Comparison of ENCODE assay signal across 1 cellular context in the genomic region with DNA sequence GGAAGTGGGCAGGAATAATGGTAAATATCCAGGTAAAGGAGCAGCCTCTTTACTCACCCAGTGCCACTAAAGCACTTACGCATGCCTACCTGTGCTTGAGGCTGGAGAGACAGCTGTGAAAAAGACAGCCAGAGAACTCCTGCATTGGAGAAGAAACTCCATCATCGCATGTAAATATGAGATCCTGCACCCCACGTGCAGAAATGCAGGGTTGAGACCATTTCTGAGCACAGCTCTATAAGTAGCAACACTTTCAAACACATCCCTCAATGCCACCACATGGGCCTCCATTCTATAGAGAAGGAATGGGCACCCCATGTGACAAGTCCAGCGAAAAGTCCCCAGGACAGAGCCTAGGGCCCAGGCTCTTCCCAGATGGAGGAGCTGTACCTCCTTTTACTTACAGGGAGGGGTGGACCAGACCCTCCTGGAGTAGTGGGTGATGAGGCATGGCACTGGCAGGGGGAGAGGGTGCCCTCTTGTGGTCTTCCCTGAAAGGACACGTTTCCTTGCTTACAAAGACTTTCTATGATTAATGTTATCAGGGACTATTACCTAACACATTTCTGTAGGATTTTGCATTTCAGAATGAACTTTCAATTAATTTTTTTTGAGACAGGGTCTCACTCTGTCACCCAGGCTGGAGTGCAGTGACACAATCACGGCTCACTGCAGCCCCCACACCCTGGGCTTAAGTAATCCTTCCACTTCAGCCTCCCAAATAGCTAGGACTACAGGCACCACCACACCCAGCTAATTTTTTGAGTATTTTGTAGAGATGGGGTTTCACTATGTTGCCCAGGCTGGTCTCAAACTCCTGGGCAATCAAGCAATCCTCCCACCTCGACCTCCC.
A peak's percentile ranks its signal among the peaks of the same experiment; 100 is the strongest.
TF ChIP-seq lines count a peak whose summit lies in the region.

No MANE protein-coding gene starts in this region.

TF ChIP-seq in K562, 482 proteins besides CTCF, POLR2A, EP300 and RAD21 (continued from another document and continues in another):
- TF ChIP-seq, protein P1, sequence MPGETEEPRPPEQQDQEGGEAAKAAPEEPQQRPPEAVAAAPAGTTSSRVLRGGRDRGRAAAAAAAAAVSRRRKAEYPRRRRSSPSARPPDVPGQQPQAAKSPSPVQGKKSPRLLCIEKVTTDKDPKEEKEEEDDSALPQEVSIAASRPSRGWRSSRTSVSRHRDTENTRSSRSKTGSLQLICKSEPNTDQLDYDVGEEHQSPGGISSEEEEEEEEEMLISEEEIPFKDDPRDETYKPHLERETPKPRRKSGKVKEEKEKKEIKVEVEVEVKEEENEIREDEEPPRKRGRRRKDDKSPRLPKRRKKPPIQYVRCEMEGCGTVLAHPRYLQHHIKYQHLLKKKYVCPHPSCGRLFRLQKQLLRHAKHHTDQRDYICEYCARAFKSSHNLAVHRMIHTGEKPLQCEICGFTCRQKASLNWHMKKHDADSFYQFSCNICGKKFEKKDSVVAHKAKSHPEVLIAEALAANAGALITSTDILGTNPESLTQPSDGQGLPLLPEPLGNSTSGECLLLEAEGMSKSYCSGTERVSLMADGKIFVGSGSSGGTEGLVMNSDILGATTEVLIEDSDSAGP (CRISPR knock-in tag; IDR thresholded peaks at IDR 0.05) = no peak
- no peak for TF ChIP-seq HLTF (IDR thresholded peaks at IDR 0.05)
- no peak for TF ChIP-seq ZNF431 (CRISPR knock-in tag; IDR thresholded peaks at IDR 0.05)
- no peak for TF ChIP-seq DACH1 (IDR thresholded peaks at IDR 0.05; ENCODE audit: partially characterized antibody)
- TF ChIP-seq, protein P2, sequence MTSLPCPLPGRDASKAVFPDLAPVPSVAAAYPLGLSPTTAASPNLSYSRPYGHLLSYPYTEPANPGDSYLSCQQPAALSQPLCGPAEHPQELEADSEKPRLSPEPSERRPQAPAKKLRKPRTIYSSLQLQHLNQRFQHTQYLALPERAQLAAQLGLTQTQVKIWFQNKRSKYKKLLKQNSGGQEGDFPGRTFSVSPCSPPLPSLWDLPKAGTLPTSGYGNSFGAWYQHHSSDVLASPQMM (CRISPR knock-in tag; IDR thresholded peaks at IDR 0.05) = no peak
- TF ChIP-seq MEIS2 (IDR thresholded peaks at IDR 0.05; ENCODE audit: partially characterized antibody) = peak; percentile 39
- TF ChIP-seq BRD4 (IDR thresholded peaks at IDR 0.05) = no peak
- 0 out of 2 replicates have a peak, but pooled peaks have one; percentile 26 for TF ChIP-seq JUN (IDR thresholded peaks at IDR 0.05; ENCODE audit: borderline replicate concordance, low read depth, low read length)
- TF ChIP-seq JUN (CRISPR knock-in tag; IDR thresholded peaks at IDR 0.05; ENCODE audit: borderline replicate concordance) = no peak
- 0 out of 4 replicates have a peak, but pooled peaks of 1 of the 2 experiments have one; percentile 14 for TF ChIP-seq RCOR1 (IDR thresholded peaks at IDR 0.05; ENCODE audit: borderline replicate concordance in 1 of 2, low read depth in 2 of 2, low read length in 2 of 2)
- no peak for TF ChIP-seq PML (IDR thresholded peaks at IDR 0.05; ENCODE audit: low read length)
- peak; percentile 58; the same call in 1 of the 2 replicates for TF ChIP-seq XRCC5 (IDR thresholded peaks at IDR 0.05; ENCODE audit: low read depth, low read length)
- 0 out of 2 replicates have a peak, but pooled peaks have one; percentile 40 for TF ChIP-seq PHB (CRISPR knock-in tag; IDR thresholded peaks at IDR 0.05)
- TF ChIP-seq ERF (CRISPR knock-in tag; IDR thresholded peaks at IDR 0.05) = no peak
- TF ChIP-seq ETV6 (IDR thresholded peaks at IDR 0.05; ENCODE audit: borderline replicate concordance in 1 of 2, low read depth in 2 of 2, low read length in 1 of 2) = no peak
- TF ChIP-seq ETV6 (CRISPR knock-in tag; IDR thresholded peaks at IDR 0.05; ENCODE audit: borderline replicate concordance) = no peak
- no peak for TF ChIP-seq POLR2AphosphoS2 (IDR thresholded peaks at IDR 0.05; ENCODE audit: low read length)
- no peak for TF ChIP-seq FOXA3 (CRISPR knock-in tag; conservative IDR thresholded peaks at IDR 0.05 in 1 of 2, IDR thresholded peaks at IDR 0.05 in 1 of 2)
- no peak for TF ChIP-seq HEY1 (CRISPR knock-in tag; IDR thresholded peaks at IDR 0.05; ENCODE audit: borderline replicate concordance)
- TF ChIP-seq TCF3 (CRISPR knock-in tag; IDR thresholded peaks at IDR 0.05) = no peak
- TF ChIP-seq, protein P3, sequence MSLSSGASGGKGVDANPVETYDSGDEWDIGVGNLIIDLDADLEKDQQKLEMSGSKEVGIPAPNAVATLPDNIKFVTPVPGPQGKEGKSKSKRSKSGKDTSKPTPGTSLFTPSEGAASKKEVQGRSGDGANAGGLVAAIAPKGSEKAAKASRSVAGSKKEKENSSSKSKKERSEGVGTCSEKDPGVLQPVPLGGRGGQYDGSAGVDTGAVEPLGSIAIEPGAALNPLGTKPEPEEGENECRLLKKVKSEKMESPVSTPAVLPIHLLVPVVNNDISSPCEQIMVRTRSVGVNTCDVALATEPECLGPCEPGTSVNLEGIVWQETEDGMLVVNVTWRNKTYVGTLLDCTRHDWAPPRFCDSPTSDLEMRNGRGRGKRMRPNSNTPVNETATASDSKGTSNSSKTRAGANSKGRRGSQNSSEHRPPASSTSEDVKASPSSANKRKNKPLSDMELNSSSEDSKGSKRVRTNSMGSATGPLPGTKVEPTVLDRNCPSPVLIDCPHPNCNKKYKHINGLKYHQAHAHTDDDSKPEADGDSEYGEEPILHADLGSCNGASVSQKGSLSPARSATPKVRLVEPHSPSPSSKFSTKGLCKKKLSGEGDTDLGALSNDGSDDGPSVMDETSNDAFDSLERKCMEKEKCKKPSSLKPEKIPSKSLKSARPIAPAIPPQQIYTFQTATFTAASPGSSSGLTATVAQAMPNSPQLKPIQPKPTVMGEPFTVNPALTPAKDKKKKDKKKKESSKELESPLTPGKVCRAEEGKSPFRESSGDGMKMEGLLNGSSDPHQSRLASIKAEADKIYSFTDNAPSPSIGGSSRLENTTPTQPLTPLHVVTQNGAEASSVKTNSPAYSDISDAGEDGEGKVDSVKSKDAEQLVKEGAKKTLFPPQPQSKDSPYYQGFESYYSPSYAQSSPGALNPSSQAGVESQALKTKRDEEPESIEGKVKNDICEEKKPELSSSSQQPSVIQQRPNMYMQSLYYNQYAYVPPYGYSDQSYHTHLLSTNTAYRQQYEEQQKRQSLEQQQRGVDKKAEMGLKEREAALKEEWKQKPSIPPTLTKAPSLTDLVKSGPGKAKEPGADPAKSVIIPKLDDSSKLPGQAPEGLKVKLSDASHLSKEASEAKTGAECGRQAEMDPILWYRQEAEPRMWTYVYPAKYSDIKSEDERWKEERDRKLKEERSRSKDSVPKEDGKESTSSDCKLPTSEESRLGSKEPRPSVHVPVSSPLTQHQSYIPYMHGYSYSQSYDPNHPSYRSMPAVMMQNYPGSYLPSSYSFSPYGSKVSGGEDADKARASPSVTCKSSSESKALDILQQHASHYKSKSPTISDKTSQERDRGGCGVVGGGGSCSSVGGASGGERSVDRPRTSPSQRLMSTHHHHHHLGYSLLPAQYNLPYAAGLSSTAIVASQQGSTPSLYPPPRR (CRISPR knock-in tag; IDR thresholded peaks at IDR 0.05; ENCODE audit: borderline replicate concordance) = no peak
- TF ChIP-seq, protein P4, sequence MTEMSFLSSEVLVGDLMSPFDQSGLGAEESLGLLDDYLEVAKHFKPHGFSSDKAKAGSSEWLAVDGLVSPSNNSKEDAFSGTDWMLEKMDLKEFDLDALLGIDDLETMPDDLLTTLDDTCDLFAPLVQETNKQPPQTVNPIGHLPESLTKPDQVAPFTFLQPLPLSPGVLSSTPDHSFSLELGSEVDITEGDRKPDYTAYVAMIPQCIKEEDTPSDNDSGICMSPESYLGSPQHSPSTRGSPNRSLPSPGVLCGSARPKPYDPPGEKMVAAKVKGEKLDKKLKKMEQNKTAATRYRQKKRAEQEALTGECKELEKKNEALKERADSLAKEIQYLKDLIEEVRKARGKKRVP (CRISPR knock-in tag; IDR thresholded peaks at IDR 0.05) = no peak
- no peak for TF ChIP-seq ZBTB17 (CRISPR knock-in tag; IDR thresholded peaks at IDR 0.05)
- no peak for TF ChIP-seq SOX6 (IDR thresholded peaks at IDR 0.05)
- TF ChIP-seq PTRF (tag; IDR thresholded peaks at IDR 0.05) = no peak
- TF ChIP-seq CBX3 (IDR thresholded peaks at IDR 0.05; ENCODE audit: borderline replicate concordance in 1 of 2, low read length in 2 of 2) = no peak
- TF ChIP-seq PTBP1 (IDR thresholded peaks at IDR 0.05; ENCODE audit: low read depth, low read length) = no peak
- no peak for TF ChIP-seq ZNF76 (CRISPR knock-in tag; IDR thresholded peaks at IDR 0.05; ENCODE audit: borderline replicate concordance)
- TF ChIP-seq, protein P5, sequence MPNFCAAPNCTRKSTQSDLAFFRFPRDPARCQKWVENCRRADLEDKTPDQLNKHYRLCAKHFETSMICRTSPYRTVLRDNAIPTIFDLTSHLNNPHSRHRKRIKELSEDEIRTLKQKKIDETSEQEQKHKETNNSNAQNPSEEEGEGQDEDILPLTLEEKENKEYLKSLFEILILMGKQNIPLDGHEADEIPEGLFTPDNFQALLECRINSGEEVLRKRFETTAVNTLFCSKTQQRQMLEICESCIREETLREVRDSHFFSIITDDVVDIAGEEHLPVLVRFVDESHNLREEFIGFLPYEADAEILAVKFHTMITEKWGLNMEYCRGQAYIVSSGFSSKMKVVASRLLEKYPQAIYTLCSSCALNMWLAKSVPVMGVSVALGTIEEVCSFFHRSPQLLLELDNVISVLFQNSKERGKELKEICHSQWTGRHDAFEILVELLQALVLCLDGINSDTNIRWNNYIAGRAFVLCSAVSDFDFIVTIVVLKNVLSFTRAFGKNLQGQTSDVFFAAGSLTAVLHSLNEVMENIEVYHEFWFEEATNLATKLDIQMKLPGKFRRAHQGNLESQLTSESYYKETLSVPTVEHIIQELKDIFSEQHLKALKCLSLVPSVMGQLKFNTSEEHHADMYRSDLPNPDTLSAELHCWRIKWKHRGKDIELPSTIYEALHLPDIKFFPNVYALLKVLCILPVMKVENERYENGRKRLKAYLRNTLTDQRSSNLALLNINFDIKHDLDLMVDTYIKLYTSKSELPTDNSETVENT (CRISPR knock-in tag; IDR thresholded peaks at IDR 0.05) = no peak
- TF ChIP-seq, protein P6, sequence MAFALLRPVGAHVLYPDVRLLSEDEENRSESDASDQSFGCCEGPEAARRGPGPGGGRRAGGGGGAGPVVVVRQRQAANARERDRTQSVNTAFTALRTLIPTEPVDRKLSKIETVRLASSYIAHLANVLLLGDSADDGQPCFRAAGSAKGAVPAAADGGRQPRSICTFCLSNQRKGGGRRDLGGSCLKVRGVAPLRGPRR (CRISPR knock-in tag; IDR thresholded peaks at IDR 0.05) = no peak
- no peak for TF ChIP-seq SRSF9 (IDR thresholded peaks at IDR 0.05; ENCODE audit: borderline replicate concordance, low read depth, low read length)
- no peak for TF ChIP-seq CXXC5 (CRISPR knock-in tag; IDR thresholded peaks at IDR 0.05)
- TF ChIP-seq KDM2B (CRISPR knock-in tag; IDR thresholded peaks at IDR 0.05) = no peak
- TF ChIP-seq ZFP1 (CRISPR knock-in tag; IDR thresholded peaks at IDR 0.05) = no peak
- TF ChIP-seq SNRNP70 (optimal IDR thresholded peaks at IDR 0.05; ENCODE audit: low read depth, low read length) = no peak
- peak; percentile 34; the same call in 1 of the 2 replicates for TF ChIP-seq CREM (IDR thresholded peaks at IDR 0.05; ENCODE audit: low read depth)
- TF ChIP-seq SMC3 (conservative IDR thresholded peaks at IDR 0.05; ENCODE audit: insufficient read depth, low read depth, low read length) = peak; percentile 84
- TF ChIP-seq NUFIP1 (IDR thresholded peaks at IDR 0.05; ENCODE audit: partially characterized antibody) = no peak
- TF ChIP-seq, protein P7, sequence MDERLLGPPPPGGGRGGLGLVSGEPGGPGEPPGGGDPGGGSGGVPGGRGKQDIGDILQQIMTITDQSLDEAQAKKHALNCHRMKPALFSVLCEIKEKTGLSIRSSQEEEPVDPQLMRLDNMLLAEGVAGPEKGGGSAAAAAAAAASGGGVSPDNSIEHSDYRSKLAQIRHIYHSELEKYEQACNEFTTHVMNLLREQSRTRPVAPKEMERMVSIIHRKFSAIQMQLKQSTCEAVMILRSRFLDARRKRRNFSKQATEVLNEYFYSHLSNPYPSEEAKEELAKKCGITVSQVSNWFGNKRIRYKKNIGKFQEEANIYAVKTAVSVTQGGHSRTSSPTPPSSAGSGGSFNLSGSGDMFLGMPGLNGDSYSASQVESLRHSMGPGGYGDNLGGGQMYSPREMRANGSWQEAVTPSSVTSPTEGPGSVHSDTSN (CRISPR knock-in tag; IDR thresholded peaks at IDR 0.05; ENCODE audit: low read depth) = no peak
- TF ChIP-seq, protein P7 (tag; conservative IDR thresholded peaks at IDR 0.05; ENCODE audit: low read depth) = peak; percentile 66
- TF ChIP-seq, protein P8, sequence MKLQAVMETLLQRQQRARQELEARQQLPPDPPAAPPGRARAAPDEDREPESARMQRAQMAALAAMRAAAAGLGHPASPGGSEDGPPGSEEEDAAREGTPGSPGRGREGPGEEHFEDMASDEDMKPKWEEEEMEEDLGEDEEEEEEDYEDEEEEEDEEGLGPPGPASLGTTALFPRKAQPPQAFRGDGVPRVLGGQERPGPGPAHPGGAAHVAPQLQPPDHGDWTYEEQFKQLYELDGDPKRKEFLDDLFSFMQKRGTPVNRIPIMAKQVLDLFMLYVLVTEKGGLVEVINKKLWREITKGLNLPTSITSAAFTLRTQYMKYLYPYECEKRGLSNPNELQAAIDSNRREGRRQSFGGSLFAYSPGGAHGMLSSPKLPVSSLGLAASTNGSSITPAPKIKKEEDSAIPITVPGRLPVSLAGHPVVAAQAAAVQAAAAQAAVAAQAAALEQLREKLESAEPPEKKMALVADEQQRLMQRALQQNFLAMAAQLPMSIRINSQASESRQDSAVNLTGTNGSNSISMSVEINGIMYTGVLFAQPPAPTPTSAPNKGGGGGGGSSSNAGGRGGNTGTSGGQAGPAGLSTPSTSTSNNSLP (IDR thresholded peaks at IDR 0.05; ENCODE audit: borderline replicate concordance, low read depth, low read length) = no peak
- TF ChIP-seq, protein P9, sequence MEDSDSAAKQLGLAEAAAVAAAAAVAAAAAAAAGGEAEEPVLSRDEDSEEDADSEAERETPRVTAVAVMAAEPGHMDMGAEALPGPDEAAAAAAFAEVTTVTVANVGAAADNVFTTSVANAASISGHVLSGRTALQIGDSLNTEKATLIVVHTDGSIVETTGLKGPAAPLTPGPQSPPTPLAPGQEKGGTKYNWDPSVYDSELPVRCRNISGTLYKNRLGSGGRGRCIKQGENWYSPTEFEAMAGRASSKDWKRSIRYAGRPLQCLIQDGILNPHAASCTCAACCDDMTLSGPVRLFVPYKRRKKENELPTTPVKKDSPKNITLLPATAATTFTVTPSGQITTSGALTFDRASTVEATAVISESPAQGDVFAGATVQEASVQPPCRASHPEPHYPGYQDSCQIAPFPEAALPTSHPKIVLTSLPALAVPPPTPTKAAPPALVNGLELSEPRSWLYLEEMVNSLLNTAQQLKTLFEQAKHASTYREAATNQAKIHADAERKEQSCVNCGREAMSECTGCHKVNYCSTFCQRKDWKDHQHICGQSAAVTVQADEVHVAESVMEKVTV (CRISPR knock-in tag; IDR thresholded peaks at IDR 0.05) = peak; percentile 59
- TF ChIP-seq ZNF274 (IDR thresholded peaks at IDR 0.05; ENCODE audit: borderline replicate concordance, low read depth, low read length) = no peak
- TF ChIP-seq TRIM24 (IDR thresholded peaks at IDR 0.05) = no peak
- no peak for TF ChIP-seq NFYB (IDR thresholded peaks at IDR 0.05; ENCODE audit: extremely low read depth, insufficient read length)
- peak; percentile 17; the same call in 1 of the 2 replicates for TF ChIP-seq CEBPB (tag; IDR thresholded peaks at IDR 0.05)
- no peak for TF ChIP-seq GTF2A2 (tag; IDR thresholded peaks at IDR 0.05)
